12 cellular contexts compared by ENCODE assay signal in the genomic region with DNA sequence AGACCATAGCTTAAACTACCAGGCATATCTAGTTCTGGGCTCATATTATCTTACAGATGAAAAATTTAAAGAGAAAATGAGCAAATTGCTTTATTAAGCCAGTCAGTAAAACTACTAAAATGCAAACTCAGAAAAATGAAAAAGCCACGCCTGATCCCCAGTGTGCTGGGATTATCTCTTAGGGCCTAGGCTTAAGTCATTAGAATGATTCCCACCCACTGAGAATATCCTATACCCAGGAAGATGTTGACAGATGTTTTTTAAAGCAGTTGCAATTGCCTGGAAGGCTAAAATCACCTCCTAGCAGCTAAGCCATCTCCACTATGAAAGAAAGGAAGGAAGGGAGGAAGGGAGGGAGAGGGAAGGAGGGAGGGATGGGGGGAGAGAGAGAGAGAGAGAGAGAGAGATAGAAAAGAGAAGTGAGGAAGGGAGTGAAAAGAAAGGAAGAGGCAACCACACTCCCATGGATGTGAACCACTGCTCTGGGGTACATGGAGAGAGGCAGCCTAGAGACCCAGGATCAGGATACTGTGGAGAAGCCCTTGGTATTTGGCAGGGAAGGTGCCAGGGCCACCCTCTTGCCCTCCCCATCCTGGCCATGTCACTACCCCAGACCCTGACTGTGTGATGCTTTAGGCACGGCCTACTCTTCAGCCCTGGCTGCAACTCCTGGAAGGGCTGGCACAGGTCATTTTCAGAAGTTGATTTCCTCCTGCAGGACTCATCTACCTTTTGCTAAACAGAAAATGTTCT. TPM values are rescaled to one million over a fixed set of nuclear protein-coding genes. Genes with fewer than 3 reads are reported as not detected.
DNase-seq lines count a peak whose midpoint lies in the region; ATAC-seq and TF ChIP-seq lines count a peak whose summit lies in the region.
"Had no signal": no experiment of that assay in that cellular context is flagged by ENCODE, and none has a peak within 500 bp of the region (broad histone marks: within the 10 kb centered on the region; RNA-seq: fewer than 3 reads in every experiment).

No MANE protein-coding gene starts in this region.

- no peaks in the 10 kb centered on the region for H3K9me3 ChIP-seq in CD4-positive, CD25-positive, alpha-beta regulatory T cell (ENCODE audit: control insufficient read depth in 2 of 2, low read length in 2 of 2)
- H3K9me3 ChIP-seq in skeletal muscle satellite cell (replicated peaks; ENCODE audit: low read length): no peaks in the 10 kb centered on the region

- no peaks in the 10 kb centered on the region for H3K27me3 ChIP-seq in CD4-positive, CD25-positive, alpha-beta regulatory T cell (ENCODE audit: control insufficient read depth, insufficient read depth, low read length)
- no peaks in the 10 kb centered on the region for H3K27me3 ChIP-seq in skeletal muscle satellite cell (ENCODE audit: control insufficient read depth, insufficient read depth, low read length)

- H3K4me1 ChIP-seq in CD4-positive, CD25-positive, alpha-beta regulatory T cell (ENCODE audit: control insufficient read depth, insufficient read depth, low read length, poor library complexity, severe bottlenecking): peaks cover 5% of the 10 kb centered on the region
- peaks cover 72% of the 10 kb centered on the region for H3K4me1 ChIP-seq in skeletal muscle satellite cell (ENCODE audit: control insufficient read depth, insufficient read depth, low read length)

- peak overlapping the region in 2 of 3 donors; percentile 54 to 66 for H3K27ac Mint-ChIP-seq in CD4-positive, CD25-positive, alpha-beta regulatory T cell
- H3K27ac Mint-ChIP-seq: progenitor cell of endocrine pancreas had no signal

- no peak overlapping the region for H3K4me3 Mint-ChIP-seq in CD4-positive, CD25-positive, alpha-beta regulatory T cell

- H3K4me1 Mint-ChIP-seq in CD4-positive, CD25-positive, alpha-beta regulatory T cell: peaks cover 21 to 40% (median 29%) of the 10 kb centered on the region in 4 donors

- peak overlapping the region; percentile 25 for H3K9ac ChIP-seq in skeletal muscle satellite cell (ENCODE audit: low read depth, low read length)

- peaks cover 49% of the 10 kb centered on the region for H3K36me3 Mint-ChIP-seq in CD4-positive, CD25-positive, alpha-beta regulatory T cell

- no peaks in the 10 kb centered on the region for H3K9me3 Mint-ChIP-seq in CD4-positive, CD25-positive, alpha-beta regulatory T cell
- H3K9me3 Mint-ChIP-seq: CD4-positive, alpha-beta memory T cell had no signal

- no peak overlapping the region for H3K4me3 ChIP-seq in CD4-positive, CD25-positive, alpha-beta regulatory T cell (ENCODE audit: low read depth, low read length)
- no peak overlapping the region for H3K4me3 ChIP-seq in skeletal muscle satellite cell (ENCODE audit: low read length)
- H3K4me3 ChIP-seq: K562 had no signal

- intact Hi-C loops in left ventricle myocardium superior (cut with micrococcal nuclease) (no loop called here), head of caudate nucleus (cut with DNase I) (no loop called here)

- no peak for ATAC-seq in CD4-positive, CD25-positive, alpha-beta regulatory T cell (ENCODE audit: low read depth in 2 of 2)
- ATAC-seq in left ventricle myocardium superior (peak; percentile 5), HG02870 (IDR thresholded peaks at IDR 0.05; ENCODE audit: unreplicated experiment) (no peak)
- ATAC-seq: K562 had no signal

- H3K36me3 ChIP-seq in CD4-positive, CD25-positive, alpha-beta regulatory T cell (ENCODE audit: control insufficient read depth, insufficient read depth, low read length): peaks cover 38% of the 10 kb centered on the region
- peaks cover 22% of the 10 kb centered on the region for H3K36me3 ChIP-seq in skeletal muscle satellite cell (ENCODE audit: insufficient read depth, low read length)

- DNase-seq in CD4-positive, CD25-positive, alpha-beta regulatory T cell: no peak
- DNase-seq in left ventricle myocardium superior: no peak
- DNase-seq in head of caudate nucleus: no peak
- no peak for DNase-seq in DMS 273 treated with DMSO at 0.1 percent for 48 hours (lab: John Stamatoyannopoulos, UW)
- no peak for DNase-seq in NCI-H446 (lab: John Stamatoyannopoulos, UW)
- DNase-seq: CD4-positive, alpha-beta memory T cell; RPMI8226 had no signal

- H3K27ac ChIP-seq in CD4-positive, CD25-positive, alpha-beta regulatory T cell (ENCODE audit: insufficient read depth, low read length, poor library complexity, severe bottlenecking): no peak overlapping the region

- H3K4me2 ChIP-seq in skeletal muscle satellite cell (ENCODE audit: low read length): no peak overlapping the region

- H3K27me3 Mint-ChIP-seq in CD4-positive, CD25-positive, alpha-beta regulatory T cell: no peaks in the 10 kb centered on the region
- H3K27me3 Mint-ChIP-seq: CD4-positive, alpha-beta memory T cell had no signal

TF ChIP-seq in PFSK-1, 5 proteins besides CTCF, POLR2A, EP300 and RAD21:
- TF ChIP-seq POLR2AphosphoS5 (IDR thresholded peaks at IDR 0.05; ENCODE audit: low read depth, low read length): no peak; the same call in 1 of the 2 replicates
- TF ChIP-seq TAF1 (IDR thresholded peaks at IDR 0.05; ENCODE audit: borderline replicate concordance, insufficient read depth, low read length): peak; percentile 4; the same call in 1 of the 2 replicates
- TF ChIP-seq, protein P1, sequence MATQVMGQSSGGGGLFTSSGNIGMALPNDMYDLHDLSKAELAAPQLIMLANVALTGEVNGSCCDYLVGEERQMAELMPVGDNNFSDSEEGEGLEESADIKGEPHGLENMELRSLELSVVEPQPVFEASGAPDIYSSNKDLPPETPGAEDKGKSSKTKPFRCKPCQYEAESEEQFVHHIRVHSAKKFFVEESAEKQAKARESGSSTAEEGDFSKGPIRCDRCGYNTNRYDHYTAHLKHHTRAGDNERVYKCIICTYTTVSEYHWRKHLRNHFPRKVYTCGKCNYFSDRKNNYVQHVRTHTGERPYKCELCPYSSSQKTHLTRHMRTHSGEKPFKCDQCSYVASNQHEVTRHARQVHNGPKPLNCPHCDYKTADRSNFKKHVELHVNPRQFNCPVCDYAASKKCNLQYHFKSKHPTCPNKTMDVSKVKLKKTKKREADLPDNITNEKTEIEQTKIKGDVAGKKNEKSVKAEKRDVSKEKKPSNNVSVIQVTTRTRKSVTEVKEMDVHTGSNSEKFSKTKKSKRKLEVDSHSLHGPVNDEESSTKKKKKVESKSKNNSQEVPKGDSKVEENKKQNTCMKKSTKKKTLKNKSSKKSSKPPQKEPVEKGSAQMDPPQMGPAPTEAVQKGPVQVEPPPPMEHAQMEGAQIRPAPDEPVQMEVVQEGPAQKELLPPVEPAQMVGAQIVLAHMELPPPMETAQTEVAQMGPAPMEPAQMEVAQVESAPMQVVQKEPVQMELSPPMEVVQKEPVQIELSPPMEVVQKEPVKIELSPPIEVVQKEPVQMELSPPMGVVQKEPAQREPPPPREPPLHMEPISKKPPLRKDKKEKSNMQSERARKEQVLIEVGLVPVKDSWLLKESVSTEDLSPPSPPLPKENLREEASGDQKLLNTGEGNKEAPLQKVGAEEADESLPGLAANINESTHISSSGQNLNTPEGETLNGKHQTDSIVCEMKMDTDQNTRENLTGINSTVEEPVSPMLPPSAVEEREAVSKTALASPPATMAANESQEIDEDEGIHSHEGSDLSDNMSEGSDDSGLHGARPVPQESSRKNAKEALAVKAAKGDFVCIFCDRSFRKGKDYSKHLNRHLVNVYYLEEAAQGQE (IDR thresholded peaks at IDR 0.05; ENCODE audit: insufficient read depth in 1 of 2, low read depth in 2 of 2, low read length in 2 of 2): no peak
- TF ChIP-seq FOXP2 (optimal IDR thresholded peaks at IDR 0.05; ENCODE audit: borderline replicate concordance, extremely low read depth, extremely low read length, insufficient read depth): no peak
- no peak for TF ChIP-seq SIN3A (IDR thresholded peaks at IDR 0.05; ENCODE audit: borderline replicate concordance, insufficient read depth, low read length)

RNA-seq across cellular contexts. Expression of gene NEDD9, which starts 21.9 kb away (rescaled TPM):
- 104 TPM for total RNA-seq in CD4-positive, CD25-positive, alpha-beta regulatory T cell
- polyA plus RNA-seq in CD4-positive, CD25-positive, alpha-beta regulatory T cell: 10 to 100 TPM; 18.1 to 21.5 (median 19.9) TPM
- 14.7 TPM for polyA plus RNA-seq in PFSK-1 (2012; ENCODE audit: insufficient read length, low read depth)
- 31.1 TPM for total RNA-seq in left ventricle myocardium superior
- total RNA-seq in skeletal muscle satellite cell (2012; rRNA removed): 0.22 and 0.25 TPM in 2 replicates
